ENCODE assay signal across 1 cellular context in the genomic region with DNA sequence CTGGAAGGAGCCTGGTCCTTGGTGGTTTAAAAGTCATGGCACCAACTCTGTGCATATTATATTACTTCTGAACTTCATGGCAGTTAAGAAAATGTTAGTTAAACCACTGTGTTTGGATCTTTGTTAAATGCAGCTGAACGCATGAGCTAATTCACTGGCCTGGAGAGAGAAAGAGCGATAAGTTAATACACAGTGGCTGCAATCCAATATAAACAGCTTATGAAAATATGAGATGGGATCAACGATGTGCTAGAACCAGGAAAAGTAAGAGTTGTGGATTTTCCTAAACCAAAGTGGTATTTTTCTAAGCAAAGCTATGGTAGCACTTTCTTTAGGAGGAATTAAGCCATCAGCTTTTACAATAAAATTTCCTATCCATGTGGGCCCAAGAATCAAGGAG.
TF ChIP-seq lines count a peak whose summit lies in the region.

No MANE protein-coding gene starts in this region.

TF ChIP-seq in HEK293, 187 proteins besides CTCF, POLR2A, EP300 and RAD21 (continued from another document and continues in another):
- TF ChIP-seq, protein P1, sequence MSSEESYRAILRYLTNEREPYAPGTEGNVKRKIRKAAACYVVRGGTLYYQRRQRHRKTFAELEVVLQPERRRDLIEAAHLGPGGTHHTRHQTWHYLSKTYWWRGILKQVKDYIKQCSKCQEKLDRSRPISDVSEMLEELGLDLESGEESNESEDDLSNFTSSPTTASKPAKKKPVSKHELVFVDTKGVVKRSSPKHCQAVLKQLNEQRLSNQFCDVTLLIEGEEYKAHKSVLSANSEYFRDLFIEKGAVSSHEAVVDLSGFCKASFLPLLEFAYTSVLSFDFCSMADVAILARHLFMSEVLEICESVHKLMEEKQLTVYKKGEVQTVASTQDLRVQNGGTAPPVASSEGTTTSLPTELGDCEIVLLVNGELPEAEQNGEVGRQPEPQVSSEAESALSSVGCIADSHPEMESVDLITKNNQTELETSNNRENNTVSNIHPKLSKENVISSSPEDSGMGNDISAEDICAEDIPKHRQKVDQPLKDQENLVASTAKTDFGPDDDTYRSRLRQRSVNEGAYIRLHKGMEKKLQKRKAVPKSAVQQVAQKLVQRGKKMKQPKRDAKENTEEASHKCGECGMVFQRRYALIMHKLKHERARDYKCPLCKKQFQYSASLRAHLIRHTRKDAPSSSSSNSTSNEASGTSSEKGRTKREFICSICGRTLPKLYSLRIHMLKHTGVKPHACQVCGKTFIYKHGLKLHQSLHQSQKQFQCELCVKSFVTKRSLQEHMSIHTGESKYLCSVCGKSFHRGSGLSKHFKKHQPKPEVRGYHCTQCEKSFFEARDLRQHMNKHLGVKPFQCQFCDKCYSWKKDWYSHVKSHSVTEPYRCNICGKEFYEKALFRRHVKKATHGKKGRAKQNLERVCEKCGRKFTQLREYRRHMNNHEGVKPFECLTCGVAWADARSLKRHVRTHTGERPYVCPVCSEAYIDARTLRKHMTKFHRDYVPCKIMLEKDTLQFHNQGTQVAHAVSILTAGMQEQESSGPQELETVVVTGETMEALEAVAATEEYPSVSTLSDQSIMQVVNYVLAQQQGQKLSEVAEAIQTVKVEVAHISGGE (tag by site-specific recombination; conservative IDR thresholded peaks at IDR 0.05; ENCODE audit: low read depth) = no peak
- TF ChIP-seq, protein P2, sequence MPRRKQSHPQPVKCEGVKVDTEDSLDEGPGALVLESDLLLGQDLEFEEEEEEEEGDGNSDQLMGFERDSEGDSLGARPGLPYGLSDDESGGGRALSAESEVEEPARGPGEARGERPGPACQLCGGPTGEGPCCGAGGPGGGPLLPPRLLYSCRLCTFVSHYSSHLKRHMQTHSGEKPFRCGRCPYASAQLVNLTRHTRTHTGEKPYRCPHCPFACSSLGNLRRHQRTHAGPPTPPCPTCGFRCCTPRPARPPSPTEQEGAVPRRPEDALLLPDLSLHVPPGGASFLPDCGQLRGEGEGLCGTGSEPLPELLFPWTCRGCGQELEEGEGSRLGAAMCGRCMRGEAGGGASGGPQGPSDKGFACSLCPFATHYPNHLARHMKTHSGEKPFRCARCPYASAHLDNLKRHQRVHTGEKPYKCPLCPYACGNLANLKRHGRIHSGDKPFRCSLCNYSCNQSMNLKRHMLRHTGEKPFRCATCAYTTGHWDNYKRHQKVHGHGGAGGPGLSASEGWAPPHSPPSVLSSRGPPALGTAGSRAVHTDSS (tag by site-specific recombination; IDR thresholded peaks at IDR 0.05) = no peak
- TF ChIP-seq, protein P3, sequence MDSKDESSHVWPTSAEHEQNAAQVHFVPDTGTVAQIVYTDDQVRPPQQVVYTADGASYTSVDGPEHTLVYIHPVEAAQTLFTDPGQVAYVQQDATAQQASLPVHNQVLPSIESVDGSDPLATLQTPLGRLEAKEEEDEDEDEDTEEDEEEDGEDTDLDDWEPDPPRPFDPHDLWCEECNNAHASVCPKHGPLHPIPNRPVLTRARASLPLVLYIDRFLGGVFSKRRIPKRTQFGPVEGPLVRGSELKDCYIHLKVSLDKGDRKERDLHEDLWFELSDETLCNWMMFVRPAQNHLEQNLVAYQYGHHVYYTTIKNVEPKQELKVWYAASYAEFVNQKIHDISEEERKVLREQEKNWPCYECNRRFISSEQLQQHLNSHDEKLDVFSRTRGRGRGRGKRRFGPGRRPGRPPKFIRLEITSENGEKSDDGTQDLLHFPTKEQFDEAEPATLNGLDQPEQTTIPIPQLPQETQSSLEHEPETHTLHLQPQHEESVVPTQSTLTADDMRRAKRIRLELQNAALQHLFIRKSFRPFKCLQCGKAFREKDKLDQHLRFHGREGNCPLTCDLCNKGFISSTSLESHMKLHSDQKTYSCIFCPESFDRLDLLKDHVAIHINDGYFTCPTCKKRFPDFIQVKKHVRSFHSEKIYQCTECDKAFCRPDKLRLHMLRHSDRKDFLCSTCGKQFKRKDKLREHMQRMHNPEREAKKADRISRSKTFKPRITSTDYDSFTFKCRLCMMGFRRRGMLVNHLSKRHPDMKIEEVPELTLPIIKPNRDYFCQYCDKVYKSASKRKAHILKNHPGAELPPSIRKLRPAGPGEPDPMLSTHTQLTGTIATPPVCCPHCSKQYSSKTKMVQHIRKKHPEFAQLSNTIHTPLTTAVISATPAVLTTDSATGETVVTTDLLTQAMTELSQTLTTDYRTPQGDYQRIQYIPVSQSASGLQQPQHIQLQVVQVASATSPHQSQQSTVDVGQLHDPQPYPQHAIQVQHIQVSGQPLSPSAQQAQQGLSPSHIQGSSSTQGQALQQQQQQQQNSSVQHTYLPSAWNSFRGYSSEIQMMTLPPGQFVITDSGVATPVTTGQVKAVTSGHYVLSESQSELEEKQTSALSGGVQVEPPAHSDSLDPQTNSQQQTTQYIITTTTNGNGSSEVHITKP (tag by site-specific recombination; IDR thresholded peaks at IDR 0.05) = peak; percentile 36; the same call in 1 of the 2 replicates
- TF ChIP-seq ZNF133 (tag by site-specific recombination; IDR thresholded peaks at IDR 0.05) = no peak
- TF ChIP-seq ZFHX2 (tag by site-specific recombination; conservative IDR thresholded peaks at IDR 0.05) = no peak
- no peak for TF ChIP-seq ZNF221 (tag by site-specific recombination; IDR thresholded peaks at IDR 0.05; ENCODE audit: borderline replicate concordance)
- TF ChIP-seq KLF10 (tag by site-specific recombination; IDR thresholded peaks at IDR 0.05) = 0 out of 2 replicates have a peak, but pooled peaks have one; percentile 27
- TF ChIP-seq ZNF214 (tag by site-specific recombination; IDR thresholded peaks at IDR 0.05; ENCODE audit: borderline replicate concordance) = no peak
- no peak for TF ChIP-seq ZNF175 (tag by site-specific recombination; IDR thresholded peaks at IDR 0.05)
- peak; percentile 72 for TF ChIP-seq OSR2 (tag by site-specific recombination; IDR thresholded peaks at IDR 0.05)
- TF ChIP-seq GLI4 (tag by site-specific recombination; IDR thresholded peaks at IDR 0.05) = no peak
- peak; percentile 59; the same call in 1 of the 2 replicates for TF ChIP-seq ZSCAN30 (tag by site-specific recombination; IDR thresholded peaks at IDR 0.05)
- TF ChIP-seq, protein P4, sequence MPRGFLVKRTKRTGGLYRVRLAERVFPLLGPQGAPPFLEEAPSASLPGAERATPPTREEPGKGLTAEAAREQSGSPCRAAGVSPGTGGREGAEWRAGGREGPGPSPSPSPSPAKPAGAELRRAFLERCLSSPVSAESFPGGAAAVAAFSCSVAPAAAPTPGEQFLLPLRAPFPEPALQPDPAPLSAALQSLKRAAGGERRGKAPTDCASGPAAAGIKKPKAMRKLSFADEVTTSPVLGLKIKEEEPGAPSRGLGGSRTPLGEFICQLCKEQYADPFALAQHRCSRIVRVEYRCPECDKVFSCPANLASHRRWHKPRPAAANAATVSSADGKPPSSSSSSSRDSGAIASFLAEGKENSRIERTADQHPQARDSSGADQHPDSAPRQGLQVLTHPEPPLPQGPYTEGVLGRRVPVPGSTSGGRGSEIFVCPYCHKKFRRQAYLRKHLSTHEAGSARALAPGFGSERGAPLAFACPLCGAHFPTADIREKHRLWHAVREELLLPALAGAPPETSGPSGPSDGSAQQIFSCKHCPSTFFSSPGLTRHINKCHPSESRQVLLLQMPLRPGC (tag by site-specific recombination; IDR thresholded peaks at IDR 0.05) = 0 out of 2 replicates have a peak, but pooled peaks have one; percentile 13
- TF ChIP-seq ZNF596 (tag by site-specific recombination; IDR thresholded peaks at IDR 0.05) = peak; percentile 70; the same call in 1 of the 2 replicates
- no peak for TF ChIP-seq GLIS1 (tag by site-specific recombination; IDR thresholded peaks at IDR 0.05)
- no peak for TF ChIP-seq ZNF114 (tag by site-specific recombination; IDR thresholded peaks at IDR 0.05)
- no peak for TF ChIP-seq TCF7L2 (IDR thresholded peaks at IDR 0.05; ENCODE audit: borderline replicate concordance, low read depth, low read length)
- no peak for TF ChIP-seq YY1 (tag by site-specific recombination; IDR thresholded peaks at IDR 0.05)
- TF ChIP-seq, protein P5, sequence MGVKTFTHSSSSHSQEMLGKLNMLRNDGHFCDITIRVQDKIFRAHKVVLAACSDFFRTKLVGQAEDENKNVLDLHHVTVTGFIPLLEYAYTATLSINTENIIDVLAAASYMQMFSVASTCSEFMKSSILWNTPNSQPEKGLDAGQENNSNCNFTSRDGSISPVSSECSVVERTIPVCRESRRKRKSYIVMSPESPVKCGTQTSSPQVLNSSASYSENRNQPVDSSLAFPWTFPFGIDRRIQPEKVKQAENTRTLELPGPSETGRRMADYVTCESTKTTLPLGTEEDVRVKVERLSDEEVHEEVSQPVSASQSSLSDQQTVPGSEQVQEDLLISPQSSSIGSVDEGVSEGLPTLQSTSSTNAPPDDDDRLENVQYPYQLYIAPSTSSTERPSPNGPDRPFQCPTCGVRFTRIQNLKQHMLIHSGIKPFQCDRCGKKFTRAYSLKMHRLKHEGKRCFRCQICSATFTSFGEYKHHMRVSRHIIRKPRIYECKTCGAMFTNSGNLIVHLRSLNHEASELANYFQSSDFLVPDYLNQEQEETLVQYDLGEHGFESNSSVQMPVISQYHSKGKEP (tag by site-specific recombination; IDR thresholded peaks at IDR 0.05) = peak; percentile 97
- peak; percentile 37; the same call in 1 of the 2 replicates for TF ChIP-seq ZNF24 (tag by site-specific recombination; IDR thresholded peaks at IDR 0.05)
- TF ChIP-seq ZEB2 (tag by site-specific recombination; IDR thresholded peaks at IDR 0.05) = peak; percentile 62; the same call in 1 of the 2 replicates
- TF ChIP-seq, protein P6, sequence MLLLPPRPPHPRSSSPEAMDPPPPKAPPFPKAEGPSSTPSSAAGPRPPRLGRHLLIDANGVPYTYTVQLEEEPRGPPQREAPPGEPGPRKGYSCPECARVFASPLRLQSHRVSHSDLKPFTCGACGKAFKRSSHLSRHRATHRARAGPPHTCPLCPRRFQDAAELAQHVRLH (tag by site-specific recombination; IDR thresholded peaks at IDR 0.05) = 0 out of 2 replicates have a peak, but pooled peaks have one; percentile 29
- TF ChIP-seq ZNF843 (tag by site-specific recombination; IDR thresholded peaks at IDR 0.05) = peak; percentile 72
- TF ChIP-seq, protein P7, sequence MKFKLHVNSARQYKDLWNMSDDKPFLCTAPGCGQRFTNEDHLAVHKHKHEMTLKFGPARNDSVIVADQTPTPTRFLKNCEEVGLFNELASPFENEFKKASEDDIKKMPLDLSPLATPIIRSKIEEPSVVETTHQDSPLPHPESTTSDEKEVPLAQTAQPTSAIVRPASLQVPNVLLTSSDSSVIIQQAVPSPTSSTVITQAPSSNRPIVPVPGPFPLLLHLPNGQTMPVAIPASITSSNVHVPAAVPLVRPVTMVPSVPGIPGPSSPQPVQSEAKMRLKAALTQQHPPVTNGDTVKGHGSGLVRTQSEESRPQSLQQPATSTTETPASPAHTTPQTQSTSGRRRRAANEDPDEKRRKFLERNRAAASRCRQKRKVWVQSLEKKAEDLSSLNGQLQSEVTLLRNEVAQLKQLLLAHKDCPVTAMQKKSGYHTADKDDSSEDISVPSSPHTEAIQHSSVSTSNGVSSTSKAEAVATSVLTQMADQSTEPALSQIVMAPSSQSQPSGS (tag by site-specific recombination; IDR thresholded peaks at IDR 0.05; ENCODE audit: low read depth) = 0 out of 2 replicates have a peak, but pooled peaks have one; percentile 14
- TF ChIP-seq ZFP69B (tag by site-specific recombination; IDR thresholded peaks at IDR 0.05) = no peak
- TF ChIP-seq FEZF1 (tag by site-specific recombination; IDR thresholded peaks at IDR 0.05) = peak; percentile 36; the same call in 1 of the 2 replicates
- TF ChIP-seq, protein P8, sequence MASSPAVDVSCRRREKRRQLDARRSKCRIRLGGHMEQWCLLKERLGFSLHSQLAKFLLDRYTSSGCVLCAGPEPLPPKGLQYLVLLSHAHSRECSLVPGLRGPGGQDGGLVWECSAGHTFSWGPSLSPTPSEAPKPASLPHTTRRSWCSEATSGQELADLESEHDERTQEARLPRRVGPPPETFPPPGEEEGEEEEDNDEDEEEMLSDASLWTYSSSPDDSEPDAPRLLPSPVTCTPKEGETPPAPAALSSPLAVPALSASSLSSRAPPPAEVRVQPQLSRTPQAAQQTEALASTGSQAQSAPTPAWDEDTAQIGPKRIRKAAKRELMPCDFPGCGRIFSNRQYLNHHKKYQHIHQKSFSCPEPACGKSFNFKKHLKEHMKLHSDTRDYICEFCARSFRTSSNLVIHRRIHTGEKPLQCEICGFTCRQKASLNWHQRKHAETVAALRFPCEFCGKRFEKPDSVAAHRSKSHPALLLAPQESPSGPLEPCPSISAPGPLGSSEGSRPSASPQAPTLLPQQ (tag by site-specific recombination; IDR thresholded peaks at IDR 0.05) = peak; percentile 59
- TF ChIP-seq ZNF629 (tag by site-specific recombination; IDR thresholded peaks at IDR 0.05) = 0 out of 2 replicates have a peak, but pooled peaks have one; percentile 27
- peak; percentile 60 for TF ChIP-seq ZBTB17 (tag by site-specific recombination; IDR thresholded peaks at IDR 0.05)
- TF ChIP-seq ZXDB (tag by site-specific recombination; IDR thresholded peaks at IDR 0.05) = 0 out of 2 replicates have a peak, but pooled peaks have one; percentile 39
- TF ChIP-seq, protein P9, sequence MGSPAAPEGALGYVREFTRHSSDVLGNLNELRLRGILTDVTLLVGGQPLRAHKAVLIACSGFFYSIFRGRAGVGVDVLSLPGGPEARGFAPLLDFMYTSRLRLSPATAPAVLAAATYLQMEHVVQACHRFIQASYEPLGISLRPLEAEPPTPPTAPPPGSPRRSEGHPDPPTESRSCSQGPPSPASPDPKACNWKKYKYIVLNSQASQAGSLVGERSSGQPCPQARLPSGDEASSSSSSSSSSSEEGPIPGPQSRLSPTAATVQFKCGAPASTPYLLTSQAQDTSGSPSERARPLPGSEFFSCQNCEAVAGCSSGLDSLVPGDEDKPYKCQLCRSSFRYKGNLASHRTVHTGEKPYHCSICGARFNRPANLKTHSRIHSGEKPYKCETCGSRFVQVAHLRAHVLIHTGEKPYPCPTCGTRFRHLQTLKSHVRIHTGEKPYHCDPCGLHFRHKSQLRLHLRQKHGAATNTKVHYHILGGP (tag by site-specific recombination; IDR thresholded peaks at IDR 0.05) = 0 out of 2 replicates have a peak, but pooled peaks have one; percentile 20
- TF ChIP-seq ZBTB20 (tag by site-specific recombination; IDR thresholded peaks at IDR 0.05) = no peak
- TF ChIP-seq ZNF654 (tag by site-specific recombination; IDR thresholded peaks at IDR 0.05; ENCODE audit: low read depth) = no peak
- TF ChIP-seq, protein P10, sequence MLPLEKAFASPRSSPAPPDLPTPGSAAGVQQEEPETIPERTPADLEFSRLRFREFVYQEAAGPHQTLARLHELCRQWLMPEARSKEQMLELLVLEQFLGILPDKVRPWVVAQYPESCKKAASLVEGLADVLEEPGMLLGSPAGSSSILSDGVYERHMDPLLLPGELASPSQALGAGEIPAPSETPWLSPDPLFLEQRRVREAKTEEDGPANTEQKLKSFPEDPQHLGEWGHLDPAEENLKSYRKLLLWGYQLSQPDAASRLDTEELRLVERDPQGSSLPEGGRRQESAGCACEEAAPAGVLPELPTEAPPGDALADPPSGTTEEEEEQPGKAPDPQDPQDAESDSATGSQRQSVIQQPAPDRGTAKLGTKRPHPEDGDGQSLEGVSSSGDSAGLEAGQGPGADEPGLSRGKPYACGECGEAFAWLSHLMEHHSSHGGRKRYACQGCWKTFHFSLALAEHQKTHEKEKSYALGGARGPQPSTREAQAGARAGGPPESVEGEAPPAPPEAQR (tag by site-specific recombination; IDR thresholded peaks at IDR 0.05) = no peak
